In the genomic region with DNA sequence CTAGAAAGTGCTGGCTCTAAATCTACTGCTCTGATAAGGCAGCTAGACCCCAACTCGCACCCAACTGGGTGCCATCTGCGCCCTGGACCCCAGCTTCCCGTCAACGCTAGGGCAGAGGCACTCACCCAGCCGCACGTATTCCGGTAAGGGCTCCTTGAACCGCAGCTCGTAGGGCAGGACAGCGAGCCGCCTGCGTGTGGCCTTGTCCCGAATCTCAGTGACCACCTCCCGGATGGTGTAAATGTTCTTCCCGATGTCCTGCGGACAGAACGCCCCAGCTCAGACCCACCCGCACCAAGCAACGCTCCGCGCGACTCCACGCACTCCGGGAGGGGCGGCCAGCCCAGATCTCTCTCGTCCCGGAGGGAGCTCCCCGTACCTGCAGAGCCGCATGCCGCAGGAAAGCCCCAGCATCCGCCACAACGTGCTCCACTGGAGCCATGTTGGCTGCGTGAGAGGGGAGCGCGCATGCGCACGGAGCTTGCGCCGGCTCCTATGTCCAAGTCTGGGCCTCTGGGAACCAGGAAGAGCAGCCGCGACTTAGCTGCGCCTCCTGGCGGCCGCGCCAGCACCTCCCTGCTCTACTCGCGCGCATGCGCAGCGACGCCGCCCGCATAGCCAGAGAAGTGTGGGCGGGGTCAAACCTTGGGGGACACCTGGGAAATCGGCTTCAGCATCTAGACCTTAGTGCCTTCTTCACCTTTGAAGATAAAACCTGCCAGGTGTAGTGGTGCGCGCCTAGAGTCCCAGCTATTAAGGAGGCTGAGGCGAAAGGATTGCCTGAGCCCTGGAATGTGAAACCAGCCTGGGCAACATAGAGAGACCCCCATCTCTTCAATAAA, we compare ENCODE assay signal across 8 cellular contexts. TPM values are rescaled to one million over a fixed set of nuclear protein-coding genes. Genes with fewer than 3 reads are reported as not detected.
DNase-seq lines count a peak whose midpoint lies in the region; ATAC-seq and TF ChIP-seq lines count a peak whose summit lies in the region.

TSS of gene NOB1 (minus strand) at position 458 of the 842 bp plus-strand sequence. CDS start at position 442, 16 bp downstream.

- H3K27me3 Mint-ChIP-seq in activated T-cell treated with anti-CD3 and anti-CD28 coated beads, Interleukin-2, amount 50 U/mL, for 4 hours (ENCODE audit: low read depth), result no peaks in the 10 kb centered on the region

- no peaks in the 10 kb centered on the region for H3K9me3 Mint-ChIP-seq in activated T-cell treated with anti-CD3 and anti-CD28 coated beads, Interleukin-2, amount 50 U/mL, for 4 hours

- H3K4me1 Mint-ChIP-seq in activated T-cell treated with anti-CD3 and anti-CD28 coated beads, Interleukin-2, amount 50 U/mL, for 4 hours (ENCODE audit: low read depth), result peaks cover 21% of the 10 kb centered on the region

- peaks cover 17% of the 10 kb centered on the region for H3K36me3 Mint-ChIP-seq in activated T-cell treated with anti-CD3 and anti-CD28 coated beads, Interleukin-2, amount 50 U/mL, for 4 hours (ENCODE audit: insufficient read depth)

- DNase-seq in DMS79 treated with DMSO at 0.1 percent for 48 hours (lab: John Stamatoyannopoulos, UW) (peak; percentile 73), KG1 (lab: John Stamatoyannopoulos, UW) (peak; percentile 96)
- DNase-seq in activated T-cell treated with anti-CD3 and anti-CD28 coated beads, Interleukin-2, amount 50 U/mL, for 4 hours, result peak; percentile 97
- DNase-seq in stimulated activated CD8-positive, alpha-beta memory T cell treated with anti-CD3 and anti-CD28 coated beads, Interleukin-7, amount 100 ng/mL, for 4 hours (ENCODE audit: low read depth in 2 of 2), result peak; percentile 90 to 96

- peak within 1 kb of the TSS; percentile 82 for H3K27ac ChIP-seq in muscle layer of duodenum (ENCODE audit: low read length)

- peaks cover 0 to 19% of the 10 kb centered on the region in 2 donors for H3K4me1 ChIP-seq in muscle layer of duodenum (ENCODE audit: control insufficient read depth in 1 of 2, insufficient read depth in 2 of 2, low read length in 2 of 2)

- no peaks in the 10 kb centered on the region for H3K9me3 ChIP-seq in muscle layer of duodenum (ENCODE audit: control insufficient read depth in 1 of 2, low read length in 2 of 2)

- no peaks in the 10 kb centered on the region for H3K27me3 ChIP-seq in muscle layer of duodenum (ENCODE audit: low read depth, low read length)

- peak within 1 kb of the TSS; percentile 95 to 98 for H3K4me3 ChIP-seq in muscle layer of duodenum (ENCODE audit: low read depth in 1 of 2, low read length in 2 of 2)

- H3K4me3 Mint-ChIP-seq in activated T-cell treated with anti-CD3 and anti-CD28 coated beads, Interleukin-2, amount 50 U/mL, for 4 hours, result peak within 1 kb of the TSS; percentile 100

- H3K36me3 ChIP-seq in muscle layer of duodenum (ENCODE audit: control insufficient read depth in 1 of 2, insufficient read depth in 2 of 2, low read length in 2 of 2), result peaks cover 12 to 16% of the 10 kb centered on the region in 2 donors

- peak; percentile 86 for ATAC-seq in GM21717 (IDR thresholded peaks at IDR 0.05; ENCODE audit: unreplicated experiment)
- peak; percentile 98 for ATAC-seq in activated T-cell treated with anti-CD3 and anti-CD28 coated beads, Interleukin-2, amount 50 U/mL, for 4 hours
- peak; percentile 98 for ATAC-seq in esophagus mucosa

TF ChIP-seq in PFSK-1, 5 proteins besides CTCF, POLR2A, EP300 and RAD21:
- TF ChIP-seq POLR2AphosphoS5 (IDR thresholded peaks at IDR 0.05; ENCODE audit: low read depth, low read length), result peak; percentile 95
- 0 out of 2 replicates have a peak, but pooled peaks have one; percentile 64 for TF ChIP-seq SIN3A (IDR thresholded peaks at IDR 0.05; ENCODE audit: borderline replicate concordance, insufficient read depth, low read length)
- TF ChIP-seq REST (IDR thresholded peaks at IDR 0.05; ENCODE audit: insufficient read depth in 1 of 2, low read depth in 2 of 2, low read length in 2 of 2), result no peak
- TF ChIP-seq TAF1 (IDR thresholded peaks at IDR 0.05; ENCODE audit: borderline replicate concordance, insufficient read depth, low read length), result peak; percentile 96
- TF ChIP-seq FOXP2 (optimal IDR thresholded peaks at IDR 0.05; ENCODE audit: borderline replicate concordance, extremely low read depth, extremely low read length, insufficient read depth), result peak; percentile 69

RNA-seq across cellular contexts. Expression of gene NOB1, which starts in this region (rescaled TPM):
- 111 TPM for polyA plus RNA-seq in PFSK-1 (2012; ENCODE audit: insufficient read length, low read depth)
- 100 to 1,000 TPM; 181 to 194 (median 181) TPM for total RNA-seq in activated T-cell treated with anti-CD3 and anti-CD28 coated beads, Interleukin-2, amount 50 U/mL, for 4 hours
- total RNA-seq in esophagus mucosa, result 59.9 TPM

Comparison
In these comparisons a context has a peak if more than half of its experiments do, and no peak if none do; other contexts are left out.
1. Peak in every context shown above with its lines: DNase-seq, ATAC-seq, H3K4me3 ChIP-seq and H3K27ac ChIP-seq.